2 cellular contexts compared by ENCODE assay signal in the genomic region with DNA sequence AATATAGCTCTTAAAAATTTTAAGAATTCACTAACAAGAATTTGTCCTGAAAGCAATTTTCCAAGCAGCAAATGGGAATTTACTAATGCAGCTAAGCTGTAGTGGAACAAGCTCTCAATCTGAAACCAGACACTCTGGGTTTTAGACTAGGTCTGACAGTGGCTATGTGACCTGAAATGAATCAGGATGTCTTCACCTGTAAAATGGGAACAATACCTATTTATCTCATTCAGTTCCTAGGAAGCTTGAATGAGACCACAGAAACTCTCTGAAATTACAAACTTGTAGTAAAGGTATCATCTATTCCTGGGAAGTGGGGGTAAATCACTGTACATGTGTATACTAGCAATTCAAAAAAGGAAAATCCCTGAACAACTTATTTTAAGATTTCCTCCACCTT.
TF ChIP-seq lines count a peak whose summit lies in the region.

No MANE protein-coding gene starts in this region.

TF ChIP-seq in SK-N-SH, 30 proteins besides CTCF, POLR2A, EP300 and RAD21 (continued from another document):
- TF ChIP-seq TEAD4 (IDR thresholded peaks at IDR 0.05; ENCODE audit: borderline replicate concordance, insufficient read depth): no peak
- no peak for TF ChIP-seq RCOR1 (IDR thresholded peaks at IDR 0.05; ENCODE audit: low read length)
- no peak for TF ChIP-seq NRF1 (IDR thresholded peaks at IDR 0.05; ENCODE audit: low read depth, low read length)
- TF ChIP-seq, protein P1, sequence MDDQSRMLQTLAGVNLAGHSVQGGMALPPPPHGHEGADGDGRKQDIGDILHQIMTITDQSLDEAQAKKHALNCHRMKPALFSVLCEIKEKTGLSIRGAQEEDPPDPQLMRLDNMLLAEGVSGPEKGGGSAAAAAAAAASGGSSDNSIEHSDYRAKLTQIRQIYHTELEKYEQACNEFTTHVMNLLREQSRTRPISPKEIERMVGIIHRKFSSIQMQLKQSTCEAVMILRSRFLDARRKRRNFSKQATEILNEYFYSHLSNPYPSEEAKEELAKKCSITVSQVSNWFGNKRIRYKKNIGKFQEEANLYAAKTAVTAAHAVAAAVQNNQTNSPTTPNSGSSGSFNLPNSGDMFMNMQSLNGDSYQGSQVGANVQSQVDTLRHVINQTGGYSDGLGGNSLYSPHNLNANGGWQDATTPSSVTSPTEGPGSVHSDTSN (IDR thresholded peaks at IDR 0.05): no peak
- no peak for TF ChIP-seq TCF12 (IDR thresholded peaks at IDR 0.05)
- no peak for TF ChIP-seq FOSL2 (IDR thresholded peaks at IDR 0.05; ENCODE audit: borderline replicate concordance, low read depth)
- TF ChIP-seq YY1 (IDR thresholded peaks at IDR 0.05; ENCODE audit: low read depth): no peak
- no peak for TF ChIP-seq FOXJ3 (CRISPR knock-in tag; IDR thresholded peaks at IDR 0.05)
- TF ChIP-seq, protein P2, sequence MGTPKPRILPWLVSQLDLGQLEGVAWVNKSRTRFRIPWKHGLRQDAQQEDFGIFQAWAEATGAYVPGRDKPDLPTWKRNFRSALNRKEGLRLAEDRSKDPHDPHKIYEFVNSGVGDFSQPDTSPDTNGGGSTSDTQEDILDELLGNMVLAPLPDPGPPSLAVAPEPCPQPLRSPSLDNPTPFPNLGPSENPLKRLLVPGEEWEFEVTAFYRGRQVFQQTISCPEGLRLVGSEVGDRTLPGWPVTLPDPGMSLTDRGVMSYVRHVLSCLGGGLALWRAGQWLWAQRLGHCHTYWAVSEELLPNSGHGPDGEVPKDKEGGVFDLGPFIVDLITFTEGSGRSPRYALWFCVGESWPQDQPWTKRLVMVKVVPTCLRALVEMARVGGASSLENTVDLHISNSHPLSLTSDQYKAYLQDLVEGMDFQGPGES (IDR thresholded peaks at IDR 0.05; ENCODE audit: low read depth, low read length): no peak
- no peak for TF ChIP-seq NFIC (IDR thresholded peaks at IDR 0.05; ENCODE audit: borderline replicate concordance)
- TF ChIP-seq, protein P3, sequence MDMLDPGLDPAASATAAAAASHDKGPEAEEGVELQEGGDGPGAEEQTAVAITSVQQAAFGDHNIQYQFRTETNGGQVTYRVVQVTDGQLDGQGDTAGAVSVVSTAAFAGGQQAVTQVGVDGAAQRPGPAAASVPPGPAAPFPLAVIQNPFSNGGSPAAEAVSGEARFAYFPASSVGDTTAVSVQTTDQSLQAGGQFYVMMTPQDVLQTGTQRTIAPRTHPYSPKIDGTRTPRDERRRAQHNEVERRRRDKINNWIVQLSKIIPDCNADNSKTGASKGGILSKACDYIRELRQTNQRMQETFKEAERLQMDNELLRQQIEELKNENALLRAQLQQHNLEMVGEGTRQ (IDR thresholded peaks at IDR 0.05; ENCODE audit: borderline replicate concordance, low read depth, low read length): no peak
- TF ChIP-seq ELF1 (IDR thresholded peaks at IDR 0.05): no peak
- TF ChIP-seq, protein P4, sequence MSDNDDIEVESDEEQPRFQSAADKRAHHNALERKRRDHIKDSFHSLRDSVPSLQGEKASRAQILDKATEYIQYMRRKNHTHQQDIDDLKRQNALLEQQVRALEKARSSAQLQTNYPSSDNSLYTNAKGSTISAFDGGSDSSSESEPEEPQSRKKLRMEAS (IDR thresholded peaks at IDR 0.05; ENCODE audit: low read depth): no peak
- TF ChIP-seq FOXM1 (IDR thresholded peaks at IDR 0.05; ENCODE audit: low read depth): no peak
- TF ChIP-seq CHD2 (IDR thresholded peaks at IDR 0.05; ENCODE audit: low read length, partially characterized antibody): no peak
- TF ChIP-seq, protein P5, sequence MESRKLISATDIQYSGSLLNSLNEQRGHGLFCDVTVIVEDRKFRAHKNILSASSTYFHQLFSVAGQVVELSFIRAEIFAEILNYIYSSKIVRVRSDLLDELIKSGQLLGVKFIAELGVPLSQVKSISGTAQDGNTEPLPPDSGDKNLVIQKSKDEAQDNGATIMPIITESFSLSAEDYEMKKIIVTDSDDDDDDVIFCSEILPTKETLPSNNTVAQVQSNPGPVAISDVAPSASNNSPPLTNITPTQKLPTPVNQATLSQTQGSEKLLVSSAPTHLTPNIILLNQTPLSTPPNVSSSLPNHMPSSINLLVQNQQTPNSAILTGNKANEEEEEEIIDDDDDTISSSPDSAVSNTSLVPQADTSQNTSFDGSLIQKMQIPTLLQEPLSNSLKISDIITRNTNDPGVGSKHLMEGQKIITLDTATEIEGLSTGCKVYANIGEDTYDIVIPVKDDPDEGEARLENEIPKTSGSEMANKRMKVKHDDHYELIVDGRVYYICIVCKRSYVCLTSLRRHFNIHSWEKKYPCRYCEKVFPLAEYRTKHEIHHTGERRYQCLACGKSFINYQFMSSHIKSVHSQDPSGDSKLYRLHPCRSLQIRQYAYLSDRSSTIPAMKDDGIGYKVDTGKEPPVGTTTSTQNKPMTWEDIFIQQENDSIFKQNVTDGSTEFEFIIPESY (IDR thresholded peaks at IDR 0.05; ENCODE audit: borderline replicate concordance, low read depth): no peak
- no peak for TF ChIP-seq POLR2AphosphoS5 (IDR thresholded peaks at IDR 0.05; ENCODE audit: low read depth, low read length)
TF ChIP-seq in SK-N-SH: peak in this region for 0.

TF ChIP-seq in SK-N-SH treated with all-trans-retinoic acid at 6 μM for 48 hours, 23 proteins besides CTCF, POLR2A, EP300 and RAD21 (continued from another document):
- TF ChIP-seq, protein P6, sequence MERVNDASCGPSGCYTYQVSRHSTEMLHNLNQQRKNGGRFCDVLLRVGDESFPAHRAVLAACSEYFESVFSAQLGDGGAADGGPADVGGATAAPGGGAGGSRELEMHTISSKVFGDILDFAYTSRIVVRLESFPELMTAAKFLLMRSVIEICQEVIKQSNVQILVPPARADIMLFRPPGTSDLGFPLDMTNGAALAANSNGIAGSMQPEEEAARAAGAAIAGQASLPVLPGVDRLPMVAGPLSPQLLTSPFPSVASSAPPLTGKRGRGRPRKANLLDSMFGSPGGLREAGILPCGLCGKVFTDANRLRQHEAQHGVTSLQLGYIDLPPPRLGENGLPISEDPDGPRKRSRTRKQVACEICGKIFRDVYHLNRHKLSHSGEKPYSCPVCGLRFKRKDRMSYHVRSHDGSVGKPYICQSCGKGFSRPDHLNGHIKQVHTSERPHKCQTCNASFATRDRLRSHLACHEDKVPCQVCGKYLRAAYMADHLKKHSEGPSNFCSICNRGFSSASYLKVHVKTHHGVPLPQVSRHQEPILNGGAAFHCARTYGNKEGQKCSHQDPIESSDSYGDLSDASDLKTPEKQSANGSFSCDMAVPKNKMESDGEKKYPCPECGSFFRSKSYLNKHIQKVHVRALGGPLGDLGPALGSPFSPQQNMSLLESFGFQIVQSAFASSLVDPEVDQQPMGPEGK (CRISPR knock-in tag; IDR thresholded peaks at IDR 0.05; ENCODE audit: borderline replicate concordance): no peak
- TF ChIP-seq ISL1 (CRISPR knock-in tag; IDR thresholded peaks at IDR 0.05): no peak
- TF ChIP-seq, protein P7, sequence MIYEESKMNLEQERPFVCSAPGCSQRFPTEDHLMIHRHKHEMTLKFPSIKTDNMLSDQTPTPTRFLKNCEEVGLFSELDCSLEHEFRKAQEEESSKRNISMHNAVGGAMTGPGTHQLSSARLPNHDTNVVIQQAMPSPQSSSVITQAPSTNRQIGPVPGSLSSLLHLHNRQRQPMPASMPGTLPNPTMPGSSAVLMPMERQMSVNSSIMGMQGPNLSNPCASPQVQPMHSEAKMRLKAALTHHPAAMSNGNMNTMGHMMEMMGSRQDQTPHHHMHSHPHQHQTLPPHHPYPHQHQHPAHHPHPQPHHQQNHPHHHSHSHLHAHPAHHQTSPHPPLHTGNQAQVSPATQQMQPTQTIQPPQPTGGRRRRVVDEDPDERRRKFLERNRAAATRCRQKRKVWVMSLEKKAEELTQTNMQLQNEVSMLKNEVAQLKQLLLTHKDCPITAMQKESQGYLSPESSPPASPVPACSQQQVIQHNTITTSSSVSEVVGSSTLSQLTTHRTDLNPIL (CRISPR knock-in tag; IDR thresholded peaks at IDR 0.05; ENCODE audit: low read depth): no peak
- no peak for TF ChIP-seq ZFP3 (CRISPR knock-in tag; IDR thresholded peaks at IDR 0.05)
- TF ChIP-seq, protein P8, sequence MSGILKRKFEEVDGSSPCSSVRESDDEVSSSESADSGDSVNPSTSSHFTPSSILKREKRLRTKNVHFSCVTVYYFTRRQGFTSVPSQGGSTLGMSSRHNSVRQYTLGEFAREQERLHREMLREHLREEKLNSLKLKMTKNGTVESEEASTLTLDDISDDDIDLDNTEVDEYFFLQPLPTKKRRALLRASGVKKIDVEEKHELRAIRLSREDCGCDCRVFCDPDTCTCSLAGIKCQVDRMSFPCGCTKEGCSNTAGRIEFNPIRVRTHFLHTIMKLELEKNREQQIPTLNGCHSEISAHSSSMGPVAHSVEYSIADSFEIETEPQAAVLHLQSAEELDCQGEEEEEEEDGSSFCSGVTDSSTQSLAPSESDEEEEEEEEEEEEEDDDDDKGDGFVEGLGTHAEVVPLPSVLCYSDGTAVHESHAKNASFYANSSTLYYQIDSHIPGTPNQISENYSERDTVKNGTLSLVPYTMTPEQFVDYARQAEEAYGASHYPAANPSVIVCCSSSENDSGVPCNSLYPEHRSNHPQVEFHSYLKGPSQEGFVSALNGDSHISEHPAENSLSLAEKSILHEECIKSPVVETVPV (CRISPR knock-in tag; IDR thresholded peaks at IDR 0.05): no peak
- TF ChIP-seq, protein P9, sequence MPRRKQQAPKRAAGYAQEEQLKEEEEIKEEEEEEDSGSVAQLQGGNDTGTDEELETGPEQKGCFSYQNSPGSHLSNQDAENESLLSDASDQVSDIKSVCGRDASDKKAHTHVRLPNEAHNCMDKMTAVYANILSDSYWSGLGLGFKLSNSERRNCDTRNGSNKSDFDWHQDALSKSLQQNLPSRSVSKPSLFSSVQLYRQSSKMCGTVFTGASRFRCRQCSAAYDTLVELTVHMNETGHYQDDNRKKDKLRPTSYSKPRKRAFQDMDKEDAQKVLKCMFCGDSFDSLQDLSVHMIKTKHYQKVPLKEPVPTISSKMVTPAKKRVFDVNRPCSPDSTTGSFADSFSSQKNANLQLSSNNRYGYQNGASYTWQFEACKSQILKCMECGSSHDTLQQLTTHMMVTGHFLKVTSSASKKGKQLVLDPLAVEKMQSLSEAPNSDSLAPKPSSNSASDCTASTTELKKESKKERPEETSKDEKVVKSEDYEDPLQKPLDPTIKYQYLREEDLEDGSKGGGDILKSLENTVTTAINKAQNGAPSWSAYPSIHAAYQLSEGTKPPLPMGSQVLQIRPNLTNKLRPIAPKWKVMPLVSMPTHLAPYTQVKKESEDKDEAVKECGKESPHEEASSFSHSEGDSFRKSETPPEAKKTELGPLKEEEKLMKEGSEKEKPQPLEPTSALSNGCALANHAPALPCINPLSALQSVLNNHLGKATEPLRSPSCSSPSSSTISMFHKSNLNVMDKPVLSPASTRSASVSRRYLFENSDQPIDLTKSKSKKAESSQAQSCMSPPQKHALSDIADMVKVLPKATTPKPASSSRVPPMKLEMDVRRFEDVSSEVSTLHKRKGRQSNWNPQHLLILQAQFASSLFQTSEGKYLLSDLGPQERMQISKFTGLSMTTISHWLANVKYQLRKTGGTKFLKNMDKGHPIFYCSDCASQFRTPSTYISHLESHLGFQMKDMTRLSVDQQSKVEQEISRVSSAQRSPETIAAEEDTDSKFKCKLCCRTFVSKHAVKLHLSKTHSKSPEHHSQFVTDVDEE (CRISPR knock-in tag; IDR thresholded peaks at IDR 0.05): no peak
- no peak for TF ChIP-seq OSR1 (CRISPR knock-in tag; IDR thresholded peaks at IDR 0.05)
- TF ChIP-seq PPARA (CRISPR knock-in tag; IDR thresholded peaks at IDR 0.05; ENCODE audit: borderline replicate concordance): no peak
- no peak for TF ChIP-seq TCF4 (CRISPR knock-in tag; IDR thresholded peaks at IDR 0.05; ENCODE audit: borderline replicate concordance)
- no peak for TF ChIP-seq GLIS3 (CRISPR knock-in tag; IDR thresholded peaks at IDR 0.05)
- TF ChIP-seq TOX (CRISPR knock-in tag; IDR thresholded peaks at IDR 0.05; ENCODE audit: borderline replicate concordance): no peak
